In genomic region chr3:50415066-50415465, GRCh38 we compare ENCODE assay signal across 2 cellular contexts.
TF ChIP-seq lines count a peak whose summit lies in the region.

No MANE protein-coding gene starts in this region.

TF ChIP-seq in HCT116, 20 proteins besides CTCF, POLR2A, EP300 and RAD21:
- TF ChIP-seq FOSL1 (IDR thresholded peaks at IDR 0.05; ENCODE audit: low read depth) = no peak
- no peak for TF ChIP-seq TCF7L2 (IDR thresholded peaks at IDR 0.05; ENCODE audit: borderline replicate concordance, extremely low read depth, insufficient read depth, insufficient read length)
- TF ChIP-seq SRF (IDR thresholded peaks at IDR 0.05; ENCODE audit: low read depth) = no peak
- no peak for TF ChIP-seq EGR1 (IDR thresholded peaks at IDR 0.05; ENCODE audit: low read depth)
- no peak for TF ChIP-seq SP1 (IDR thresholded peaks at IDR 0.05; ENCODE audit: low read depth)
- TF ChIP-seq, protein P1, sequence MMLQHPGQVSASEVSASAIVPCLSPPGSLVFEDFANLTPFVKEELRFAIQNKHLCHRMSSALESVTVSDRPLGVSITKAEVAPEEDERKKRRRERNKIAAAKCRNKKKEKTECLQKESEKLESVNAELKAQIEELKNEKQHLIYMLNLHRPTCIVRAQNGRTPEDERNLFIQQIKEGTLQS (IDR thresholded peaks at IDR 0.05) = no peak
- no peak for TF ChIP-seq YY1 (IDR thresholded peaks at IDR 0.05; ENCODE audit: extremely low read depth, insufficient replicate concordance, low read depth, low read length)
- TF ChIP-seq CBX3 (IDR thresholded peaks at IDR 0.05; ENCODE audit: low read depth) = no peak
- TF ChIP-seq POLR2AphosphoS5 (IDR thresholded peaks at IDR 0.05; ENCODE audit: low read depth, low read length) = no peak
- no peak for TF ChIP-seq ZBTB33 (IDR thresholded peaks at IDR 0.05; ENCODE audit: extremely low read depth, insufficient replicate concordance, low read length)
- TF ChIP-seq, protein P2, sequence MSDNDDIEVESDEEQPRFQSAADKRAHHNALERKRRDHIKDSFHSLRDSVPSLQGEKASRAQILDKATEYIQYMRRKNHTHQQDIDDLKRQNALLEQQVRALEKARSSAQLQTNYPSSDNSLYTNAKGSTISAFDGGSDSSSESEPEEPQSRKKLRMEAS (IDR thresholded peaks at IDR 0.05) = no peak
- no peak for TF ChIP-seq EZH2phosphoT487 (IDR thresholded peaks at IDR 0.05; ENCODE audit: borderline replicate concordance)
- TF ChIP-seq EZH2 (IDR thresholded peaks at IDR 0.05) = no peak
- TF ChIP-seq ELF1 (IDR thresholded peaks at IDR 0.05; ENCODE audit: borderline replicate concordance, low read depth) = no peak
- TF ChIP-seq, protein P3, sequence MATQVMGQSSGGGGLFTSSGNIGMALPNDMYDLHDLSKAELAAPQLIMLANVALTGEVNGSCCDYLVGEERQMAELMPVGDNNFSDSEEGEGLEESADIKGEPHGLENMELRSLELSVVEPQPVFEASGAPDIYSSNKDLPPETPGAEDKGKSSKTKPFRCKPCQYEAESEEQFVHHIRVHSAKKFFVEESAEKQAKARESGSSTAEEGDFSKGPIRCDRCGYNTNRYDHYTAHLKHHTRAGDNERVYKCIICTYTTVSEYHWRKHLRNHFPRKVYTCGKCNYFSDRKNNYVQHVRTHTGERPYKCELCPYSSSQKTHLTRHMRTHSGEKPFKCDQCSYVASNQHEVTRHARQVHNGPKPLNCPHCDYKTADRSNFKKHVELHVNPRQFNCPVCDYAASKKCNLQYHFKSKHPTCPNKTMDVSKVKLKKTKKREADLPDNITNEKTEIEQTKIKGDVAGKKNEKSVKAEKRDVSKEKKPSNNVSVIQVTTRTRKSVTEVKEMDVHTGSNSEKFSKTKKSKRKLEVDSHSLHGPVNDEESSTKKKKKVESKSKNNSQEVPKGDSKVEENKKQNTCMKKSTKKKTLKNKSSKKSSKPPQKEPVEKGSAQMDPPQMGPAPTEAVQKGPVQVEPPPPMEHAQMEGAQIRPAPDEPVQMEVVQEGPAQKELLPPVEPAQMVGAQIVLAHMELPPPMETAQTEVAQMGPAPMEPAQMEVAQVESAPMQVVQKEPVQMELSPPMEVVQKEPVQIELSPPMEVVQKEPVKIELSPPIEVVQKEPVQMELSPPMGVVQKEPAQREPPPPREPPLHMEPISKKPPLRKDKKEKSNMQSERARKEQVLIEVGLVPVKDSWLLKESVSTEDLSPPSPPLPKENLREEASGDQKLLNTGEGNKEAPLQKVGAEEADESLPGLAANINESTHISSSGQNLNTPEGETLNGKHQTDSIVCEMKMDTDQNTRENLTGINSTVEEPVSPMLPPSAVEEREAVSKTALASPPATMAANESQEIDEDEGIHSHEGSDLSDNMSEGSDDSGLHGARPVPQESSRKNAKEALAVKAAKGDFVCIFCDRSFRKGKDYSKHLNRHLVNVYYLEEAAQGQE (IDR thresholded peaks at IDR 0.05; ENCODE audit: low read depth) = no peak
TF ChIP-seq in HCT116: peak in this region for 0.

TF ChIP-seq in K562, 482 proteins besides CTCF, POLR2A, EP300 and RAD21:
- TF ChIP-seq ZNF263 (CRISPR knock-in tag; IDR thresholded peaks at IDR 0.05; ENCODE audit: borderline replicate concordance) (no peak), GABPB1 (CRISPR knock-in tag; IDR thresholded peaks at IDR 0.05) (no peak), RBM39 (optimal IDR thresholded peaks at IDR 0.05; ENCODE audit: low read depth, low read length) (no peak), TCF3 (CRISPR knock-in tag; IDR thresholded peaks at IDR 0.05) (no peak), ZNF589 (CRISPR knock-in tag; IDR thresholded peaks at IDR 0.05; ENCODE audit: low read depth) (no peak), SMAD4 (CRISPR knock-in tag; conservative IDR thresholded peaks at IDR 0.05) (no peak), TCF7 (IDR thresholded peaks at IDR 0.05; ENCODE audit: borderline replicate concordance) (no peak), MCM2 (IDR thresholded peaks at IDR 0.05; ENCODE audit: low read depth) (no peak)
- TF ChIP-seq, protein P4, sequence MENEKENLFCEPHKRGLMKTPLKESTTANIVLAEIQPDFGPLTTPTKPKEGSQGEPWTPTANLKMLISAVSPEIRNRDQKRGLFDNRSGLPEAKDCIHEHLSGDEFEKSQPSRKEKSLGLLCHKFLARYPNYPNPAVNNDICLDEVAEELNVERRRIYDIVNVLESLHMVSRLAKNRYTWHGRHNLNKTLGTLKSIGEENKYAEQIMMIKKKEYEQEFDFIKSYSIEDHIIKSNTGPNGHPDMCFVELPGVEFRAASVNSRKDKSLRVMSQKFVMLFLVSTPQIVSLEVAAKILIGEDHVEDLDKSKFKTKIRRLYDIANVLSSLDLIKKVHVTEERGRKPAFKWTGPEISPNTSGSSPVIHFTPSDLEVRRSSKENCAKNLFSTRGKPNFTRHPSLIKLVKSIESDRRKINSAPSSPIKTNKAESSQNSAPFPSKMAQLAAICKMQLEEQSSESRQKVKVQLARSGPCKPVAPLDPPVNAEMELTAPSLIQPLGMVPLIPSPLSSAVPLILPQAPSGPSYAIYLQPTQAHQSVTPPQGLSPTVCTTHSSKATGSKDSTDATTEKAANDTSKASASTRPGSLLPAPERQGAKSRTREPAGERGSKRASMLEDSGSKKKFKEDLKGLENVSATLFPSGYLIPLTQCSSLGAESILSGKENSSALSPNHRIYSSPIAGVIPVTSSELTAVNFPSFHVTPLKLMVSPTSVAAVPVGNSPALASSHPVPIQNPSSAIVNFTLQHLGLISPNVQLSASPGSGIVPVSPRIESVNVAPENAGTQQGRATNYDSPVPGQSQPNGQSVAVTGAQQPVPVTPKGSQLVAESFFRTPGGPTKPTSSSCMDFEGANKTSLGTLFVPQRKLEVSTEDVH (IDR thresholded peaks at IDR 0.05; ENCODE audit: low read depth, partially characterized antibody) = no peak
